ENCODE assay signal across 8 cellular contexts in genomic region chr5:181173420-181174342, GRCh38. TPM values are rescaled to one million over a fixed set of nuclear protein-coding genes. Genes with fewer than 3 reads are reported as not detected.
A peak's percentile ranks its signal among the peaks of the same experiment; 100 is the strongest.
DNase-seq lines count a peak whose midpoint lies in the region; ATAC-seq and TF ChIP-seq lines count a peak whose summit lies in the region.

No MANE protein-coding gene starts in this region.

- ATAC-seq in GM19035 (IDR thresholded peaks at IDR 0.05; ENCODE audit: unreplicated experiment) (peak; percentile 62), HG03378 (IDR thresholded peaks at IDR 0.05; ENCODE audit: unreplicated experiment) (peak; percentile 42), GM19023 (IDR thresholded peaks at IDR 0.05; ENCODE audit: unreplicated experiment) (no peak)

- H3K4me3 ChIP-seq in fibroblast of villous mesenchyme (ENCODE audit: low read depth, low read length) (peak overlapping the region; percentile 21), dorsolateral prefrontal cortex (peak overlapping the region in 6 of 59 donors; percentile 10 to 34 (median 18))

- H3K27ac ChIP-seq in dorsolateral prefrontal cortex, result no peak overlapping the region

- peaks cover 0 to 72% (median 58%) of the 10 kb centered on the region in 45 donors for H3K27me3 ChIP-seq in dorsolateral prefrontal cortex

- TF ChIP-seq CTCF in fibroblast of villous mesenchyme (IDR thresholded peaks at IDR 0.05; ENCODE audit: insufficient read depth, low read depth, low read length), result no peak
- no peak for TF ChIP-seq CTCF in dorsolateral prefrontal cortex (IDR thresholded peaks at IDR 0.05 in 54 of 56, conservative IDR thresholded peaks at IDR 0.05 in 2 of 56; ENCODE audit: low read depth in 1 of 56, partially characterized antibody in 56 of 56)

- DNase-seq in activated CD4-positive, alpha-beta T cell treated with anti-CD3 and anti-CD28 coated beads, Interleukin-2, amount 50 U/mL, for 1 hour, result peak; percentile 33
- DNase-seq in fibroblast of villous mesenchyme (ENCODE audit: low read depth), result no peak
- peak; percentile 34 to 83 (median 75) for DNase-seq in stimulated activated CD4-positive, alpha-beta T cell treated with anti-CD3 and anti-CD28 coated beads, TNF-alpha, amount 100 ng/mL, for 24 hours (ENCODE audit: low read depth in 3 of 3)
- DNase-seq in NCI-H510A treated with DMSO at 0.1 percent for 48 hours (lab: John Stamatoyannopoulos, UW), result no peak
- no peak for DNase-seq in dorsolateral prefrontal cortex

- intact Hi-C loops in dorsolateral prefrontal cortex (cut with DNase I), result no loop called here

RNA-seq across cellular contexts. Expression of gene OR2V2, which starts 26.3 kb away (rescaled TPM):
- total RNA-seq in fibroblast of villous mesenchyme (not detected in 2 replicates), dorsolateral prefrontal cortex (under 1 TPM in 1 of 120 experiments, not detected in 119; 0.09 TPM)

RNA-seq across cellular contexts. Expression of gene TRIM7, which starts 31.3 kb away (rescaled TPM):
- total RNA-seq in fibroblast of villous mesenchyme (2.2 and 2.3 TPM in 2 replicates), dorsolateral prefrontal cortex (1 to 10 TPM; 1.6 to 8.4 (median 4.0) TPM)

RNA-seq across cellular contexts. Expression of gene OR2V1, which starts 42.7 kb away (rescaled TPM):
- total RNA-seq in fibroblast of villous mesenchyme (not detected in 2 replicates), dorsolateral prefrontal cortex (not detected)

RNA-seq across cellular contexts. Expression of gene TRIM41, which starts 49.4 kb away (rescaled TPM):
- total RNA-seq in fibroblast of villous mesenchyme, result 9.9 and 12.2 TPM in 2 replicates
- total RNA-seq in dorsolateral prefrontal cortex, result 100 to 1,000 TPM in 1 of 120 experiments, 10 to 100 TPM in 119; 33.1 to 102 (median 48.0) TPM

Comparison
In these comparisons a context has a peak if more than half of its experiments do, and no peak if none do; other contexts are left out.
1. DNase-seq: peak in activated CD4-positive, alpha-beta T cell treated with anti-CD3 and anti-CD28 coated beads, Interleukin-2, amount 50 U/mL, for 1 hour (single experiment) and stimulated activated CD4-positive, alpha-beta T cell treated with anti-CD3 and anti-CD28 coated beads, TNF-alpha, amount 100 ng/mL, for 24 hours (3 of 3); none in fibroblast of villous mesenchyme (single experiment), NCI-H510A treated with DMSO at 0.1 percent for 48 hours (single experiment) and dorsolateral prefrontal cortex (0 of 10).